In genomic region chr11:2481253-2481652, GRCh38 we compare ENCODE assay signal across 17 cellular contexts. TPM values are rescaled to one million over a fixed set of nuclear protein-coding genes. Genes with fewer than 3 reads are reported as not detected.
A peak's percentile ranks its signal among the peaks of the same experiment; 100 is the strongest.
DNase-seq lines count a peak whose midpoint lies in the region; ATAC-seq and TF ChIP-seq lines count a peak whose summit lies in the region.
"Had no signal": no experiment of that assay in that cellular context is flagged by ENCODE, and none has a peak within 500 bp of the region (broad histone marks: within the 10 kb centered on the region; RNA-seq: fewer than 3 reads in every experiment).

No MANE protein-coding gene starts in this region.

- peak; percentile 50 to 64 for ATAC-seq in CD4-positive, CD25-positive, alpha-beta regulatory T cell (ENCODE audit: low read depth in 2 of 2)
- no peak for ATAC-seq in GM18873 (IDR thresholded peaks at IDR 0.05; ENCODE audit: low FRiP score, unreplicated experiment)
- ATAC-seq: SK-N-SH treated with all-trans-retinoic acid at 6 μM for 48 hours, WTC11 had no signal

- H2BK15ac ChIP-seq in mesenchymal stem cell (ENCODE audit: low read depth, poor library complexity, severe bottlenecking): no peak overlapping the region

- POLR2A ChIA-PET in Caco-2 (lab: Charles Lee): no interaction called here

- H3K4me2 ChIP-seq in mesenchymal stem cell (ENCODE audit: low read length, poor library complexity, severe bottlenecking): no peak overlapping the region
- H3K4me2 ChIP-seq: PC-9 had no signal

- 80% methylated on average over 11 of the region's 14 CpGs for WGBS in mesenchymal stem cell

- no peak for TF ChIP-seq CTCF in Caco-2 (IDR thresholded peaks at IDR 0.05; ENCODE audit: insufficient read depth in 1 of 2, low read depth in 1 of 2, low read length in 1 of 2, severe bottlenecking in 1 of 2, unreplicated experiment in 1 of 2)

- H3K14ac ChIP-seq in mesenchymal stem cell (ENCODE audit: low read length in 2 of 2): no peak overlapping the region

- no peak overlapping the region for H3K23ac ChIP-seq in mesenchymal stem cell (ENCODE audit: low read length in 2 of 2)

- peak overlapping the region in 2 of 3 donors; percentile 26 to 61 for H3K27ac Mint-ChIP-seq in CD4-positive, CD25-positive, alpha-beta regulatory T cell
- no peak overlapping the region for H3K27ac Mint-ChIP-seq in Caco-2 (ENCODE audit: unreplicated experiment)
- H3K27ac Mint-ChIP-seq: WTC11 had no signal

- no peaks in the 10 kb centered on the region for H3K79me1 ChIP-seq in mesenchymal stem cell (replicated peaks; ENCODE audit: low read length, poor library complexity, severe bottlenecking)

- no peaks in the 10 kb centered on the region for H3K36me3 ChIP-seq in CD4-positive, CD25-positive, alpha-beta regulatory T cell (ENCODE audit: control insufficient read depth, insufficient read depth, low read length)
- H3K36me3 ChIP-seq in mesenchymal stem cell (ENCODE audit: control insufficient read depth in 1 of 2, insufficient read depth in 2 of 2, low read depth in 1 of 2, low read length in 2 of 2): no peaks in the 10 kb centered on the region
- no peaks in the 10 kb centered on the region for H3K36me3 ChIP-seq in Caco-2 (ENCODE audit: control insufficient read depth, insufficient read depth, low read length)
- H3K36me3 ChIP-seq: vagina had no signal

- H3K4me3 ChIP-seq in CD4-positive, CD25-positive, alpha-beta regulatory T cell (ENCODE audit: low read depth, low read length): no peak overlapping the region
- H3K4me3 ChIP-seq in mesenchymal stem cell (ENCODE audit: insufficient read depth in 1 of 2, low read depth in 1 of 2, low read length in 2 of 2): no peak overlapping the region
- H3K4me3 ChIP-seq in Caco-2 (ENCODE audit: low read depth, low read length): no peak overlapping the region
- H3K4me3 ChIP-seq: PC-9, vagina had no signal

- no peak overlapping the region for H2BK5ac ChIP-seq in mesenchymal stem cell (ENCODE audit: low read depth, low read length, poor library complexity, severe bottlenecking)

- H3K27me3 Mint-ChIP-seq in CD4-positive, CD25-positive, alpha-beta regulatory T cell: no peaks in the 10 kb centered on the region
- H3K27me3 Mint-ChIP-seq in Caco-2 (ENCODE audit: insufficient read depth, unreplicated experiment): peaks cover 12% of the 10 kb centered on the region

- no peak overlapping the region for H2BK120ac ChIP-seq in mesenchymal stem cell (ENCODE audit: low read depth, low read length)

- no peak overlapping the region for H3K18ac ChIP-seq in mesenchymal stem cell (ENCODE audit: low read depth in 1 of 2, low read length in 2 of 2)

- H3K9me3 Mint-ChIP-seq in CD4-positive, CD25-positive, alpha-beta regulatory T cell: peaks cover 2 to 25% (median 14%) of the 10 kb centered on the region in 7 donors
- peaks cover 35% of the 10 kb centered on the region for H3K9me3 Mint-ChIP-seq in Caco-2 (ENCODE audit: unreplicated experiment)

- CTCF ChIA-PET in Caco-2 (lab: Charles Lee): no interaction called here

- DNase-seq in AG20443 (ENCODE audit: low spot score): peak; percentile 4
- DNase-seq in CD4-positive, CD25-positive, alpha-beta regulatory T cell: peak in 1 of 3 donors; percentile 28
- DNase-seq in activated T-cell treated with anti-CD3 and anti-CD28 coated beads, Interleukin-2, amount 50 U/mL, for 48 hours: peak; percentile 46 to 59
- no peak for DNase-seq in mesenchymal stem cell
- DNase-seq in Caco-2: no peak
- DNase-seq in HuH-7 (ENCODE audit: low spot score): no peak
- DNase-seq: kidney glomerular epithelial cell, MM.1S, PC-9 had no signal

- no peak overlapping the region for H2AK5ac ChIP-seq in mesenchymal stem cell (ENCODE audit: low read length, severe bottlenecking)

- peaks cover 0 to 27% (median 8%) of the 10 kb centered on the region in 4 donors for H3K4me1 Mint-ChIP-seq in CD4-positive, CD25-positive, alpha-beta regulatory T cell
- H3K4me1 Mint-ChIP-seq in Caco-2 (ENCODE audit: low read depth, unreplicated experiment): no peaks in the 10 kb centered on the region
- H3K4me1 Mint-ChIP-seq: WTC11 had no signal

- peaks cover 56% of the 10 kb centered on the region for H3K36me3 Mint-ChIP-seq in CD4-positive, CD25-positive, alpha-beta regulatory T cell
- no peaks in the 10 kb centered on the region for H3K36me3 Mint-ChIP-seq in Caco-2 (ENCODE audit: insufficient read depth, unreplicated experiment)

- no peak overlapping the region for H4K91ac ChIP-seq in mesenchymal stem cell (ENCODE audit: low read length)

- H2AFZ ChIP-seq in mesenchymal stem cell (ENCODE audit: low read depth, low read length): no peak overlapping the region
- H2AFZ ChIP-seq: PC-9 had no signal

- no peak overlapping the region for H3K9ac ChIP-seq in mesenchymal stem cell (ENCODE audit: low read length)

- peaks cover 7 to 12% of the 10 kb centered on the region in 2 experiments for H3K9me3 ChIP-seq in CD4-positive, CD25-positive, alpha-beta regulatory T cell (ENCODE audit: control insufficient read depth in 2 of 2, low read length in 2 of 2)
- H3K9me3 ChIP-seq in mesenchymal stem cell (ENCODE audit: control insufficient read depth, low read length): peaks cover 16% of the 10 kb centered on the region
- peaks cover 23% of the 10 kb centered on the region for H3K9me3 ChIP-seq in Caco-2
- H3K9me3 ChIP-seq: vagina had no signal

- no peak overlapping the region for H2BK12ac ChIP-seq in mesenchymal stem cell (ENCODE audit: low read length in 2 of 2)

- H3K4me3 Mint-ChIP-seq in CD4-positive, CD25-positive, alpha-beta regulatory T cell: peak overlapping the region in 2 of 4 donors; percentile 4 to 63
- H3K4me3 Mint-ChIP-seq in Caco-2 (ENCODE audit: unreplicated experiment): no peak overlapping the region
- H3K4me3 Mint-ChIP-seq: WTC11 had no signal

- peaks cover 4% of the 10 kb centered on the region for H3K4me1 ChIP-seq in CD4-positive, CD25-positive, alpha-beta regulatory T cell (ENCODE audit: control insufficient read depth, insufficient read depth, low read length, poor library complexity, severe bottlenecking)
- H3K4me1 ChIP-seq in mesenchymal stem cell (ENCODE audit: control insufficient read depth, insufficient read depth, low read depth, low read length) (no peaks in the 10 kb centered on the region), Caco-2 (no peaks in the 10 kb centered on the region)
- H3K4me1 ChIP-seq: vagina had no signal

- H4K8ac ChIP-seq in mesenchymal stem cell (ENCODE audit: low read length): peak overlapping the region; percentile 28

- BruUV-seq in Caco-2 (replicated peaks; lab: Mats Ljungman, UMichigan): no TSS peak

- intact Hi-C loops in Caco-2 (cut with micrococcal nuclease; ENCODE audit: unreplicated experiment): no loop called here

- no peaks in the 10 kb centered on the region for H3K27me3 ChIP-seq in CD4-positive, CD25-positive, alpha-beta regulatory T cell (ENCODE audit: control insufficient read depth, insufficient read depth, low read length)
- peaks cover 33 to 43% of the 10 kb centered on the region in 2 experiments for H3K27me3 ChIP-seq in mesenchymal stem cell (ENCODE audit: control insufficient read depth in 1 of 2, insufficient read depth in 1 of 2, low read length in 2 of 2)
- H3K27me3 ChIP-seq in Caco-2 (replicated peaks; ENCODE audit: control insufficient read depth, insufficient read depth, low read length): no peaks in the 10 kb centered on the region
- H3K27me3 ChIP-seq: vagina had no signal

- H3K4ac ChIP-seq in mesenchymal stem cell (ENCODE audit: low read depth in 1 of 2, low read length in 2 of 2): no peak overlapping the region

- no peak overlapping the region for H3K27ac ChIP-seq in CD4-positive, CD25-positive, alpha-beta regulatory T cell (ENCODE audit: insufficient read depth, low read length, poor library complexity, severe bottlenecking)
- H3K27ac ChIP-seq in mesenchymal stem cell (ENCODE audit: low read length, poor library complexity, severe bottlenecking): no peak overlapping the region
- H3K27ac ChIP-seq: C4-2B, epithelial cell of prostate, PC-9, vagina had no signal

RNA-seq across cellular contexts. Expression of gene KCNQ1, which starts 36.4 kb away (rescaled TPM):
- 13.4 TPM for total RNA-seq in CD4-positive, CD25-positive, alpha-beta regulatory T cell
- 1 to 10 TPM; 5.5 to 7.9 (median 6.4) TPM for polyA plus RNA-seq in CD4-positive, CD25-positive, alpha-beta regulatory T cell
- 0.03 TPM for polyA plus RNA-seq in mesenchymal stem cell (2013, experiment 1 of 2)
- polyA plus RNA-seq in mesenchymal stem cell (2013, experiment 2 of 2): 0.03 TPM
- 0.72 and 1.0 TPM in 2 replicates for total RNA-seq in Caco-2 (2022)
- total RNA-seq: chondrocyte, NCI-H460, PC-9 had no signal

RNA-seq across cellular contexts. Expression of gene TRPM5, which starts 36.9 kb away (rescaled TPM):
- 0.17 TPM for total RNA-seq in CD4-positive, CD25-positive, alpha-beta regulatory T cell
- polyA plus RNA-seq in CD4-positive, CD25-positive, alpha-beta regulatory T cell: not detected
- not detected for polyA plus RNA-seq in mesenchymal stem cell (2013, experiment 1 of 2)
- not detected for polyA plus RNA-seq in mesenchymal stem cell (2013, experiment 2 of 2)
- not detected in 2 replicates for total RNA-seq in Caco-2 (2022)
- total RNA-seq: chondrocyte, NCI-H460, PC-9, vagina had no signal

Comparison
In these comparisons a context has a peak if more than half of its experiments do, and no peak if none do; other contexts are left out.
1. DNase-seq: peak in AG20443 (single experiment) and activated T-cell treated with anti-CD3 and anti-CD28 coated beads, Interleukin-2, amount 50 U/mL, for 48 hours (2 of 2); none in mesenchymal stem cell (single experiment), Caco-2 (0 of 2) and HuH-7 (single experiment).